Comparison of ENCODE assay signal across 23 cellular contexts in the genomic region with DNA sequence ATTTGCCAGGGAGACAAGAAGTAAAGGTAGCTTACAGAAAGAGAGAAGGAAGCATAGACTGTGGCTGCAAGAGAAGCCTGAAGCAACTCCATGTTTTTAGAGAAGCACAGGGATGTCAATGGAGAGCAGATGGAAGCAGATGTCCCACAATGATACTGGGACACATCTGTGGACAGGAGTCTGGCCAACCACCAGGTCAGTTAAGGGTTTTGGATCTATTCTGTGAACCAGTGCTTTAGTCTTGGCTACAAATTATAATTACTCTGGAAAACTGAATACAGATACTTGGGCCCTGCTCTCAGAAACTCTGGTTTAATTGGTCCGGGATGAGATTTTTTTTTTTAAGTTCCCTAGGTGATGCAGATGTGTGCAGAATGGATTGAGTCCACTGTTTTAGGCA.
DNase-seq lines count a peak whose midpoint lies in the region; ATAC-seq and TF ChIP-seq lines count a peak whose summit lies in the region.
"Had no signal": no experiment of that assay in that cellular context is flagged by ENCODE, and none has a peak within 500 bp of the region (broad histone marks: within the 10 kb centered on the region; RNA-seq: fewer than 3 reads in every experiment).

No MANE protein-coding gene starts in this region.

- H3K27me3 ChIP-seq in right cardiac atrium (ENCODE audit: control insufficient read depth, insufficient read depth) = no peaks in the 10 kb centered on the region
- H3K27me3 ChIP-seq in left ventricle myocardium inferior (ENCODE audit: low read depth) = no peaks in the 10 kb centered on the region
- no peaks in the 10 kb centered on the region for H3K27me3 ChIP-seq in heart left ventricle
- no peaks in the 10 kb centered on the region for H3K27me3 ChIP-seq in esophagus (ENCODE audit: control insufficient read depth in 1 of 2, insufficient read depth in 2 of 2, low read length in 2 of 2)
- H3K27me3 ChIP-seq: BE2C; BLaER1 treated with 17β-estradiol and CSF1 and Interleukin-3, amounts not matched to agents 10 nM and 100 nM had no signal

- peaks cover 6% of the 10 kb centered on the region for H3K9me3 Mint-ChIP-seq in glutamatergic neuron (ENCODE audit: unreplicated experiment)
- H3K9me3 Mint-ChIP-seq: CD4-positive, alpha-beta T cell had no signal

- H3K4me3 Mint-ChIP-seq in glutamatergic neuron (ENCODE audit: unreplicated experiment) = no peak overlapping the region
- H3K4me3 Mint-ChIP-seq: CD14-positive monocyte; CD4-positive, alpha-beta T cell; CD8-positive, alpha-beta memory T cell had no signal

- H3K27ac ChIP-seq in right cardiac atrium (ENCODE audit: low read length) (no peak overlapping the region), left ventricle myocardium inferior (replicated peaks) (no peak overlapping the region), heart left ventricle (no peak overlapping the region), esophagus (ENCODE audit: low read depth in 2 of 2, low read length in 1 of 2) (peak overlapping the region; percentile 36 to 76)
- H3K27ac ChIP-seq: 22Rv1; BLaER1 treated with 17β-estradiol and CSF1 and Interleukin-3, amounts not matched to agents 10 nM and 100 nM; GM23248 had no signal

- H3K9me3 ChIP-seq in right cardiac atrium (ENCODE audit: control insufficient read depth, low read length) (no peaks in the 10 kb centered on the region), left ventricle myocardium inferior (replicated peaks) (no peaks in the 10 kb centered on the region), heart left ventricle (no peaks in the 10 kb centered on the region), esophagus (ENCODE audit: control insufficient read depth in 2 of 2, insufficient read depth in 1 of 2, low read depth in 1 of 2, low read length in 1 of 2) (no peaks in the 10 kb centered on the region)
- H3K9me3 ChIP-seq: BE2C; BLaER1 treated with 17β-estradiol and CSF1 and Interleukin-3, amounts not matched to agents 10 nM and 100 nM had no signal

- ATAC-seq in Right ventricle myocardium inferior = peak; percentile 60
- ATAC-seq in right cardiac atrium = no peak
- no peak for ATAC-seq in heart left ventricle
- ATAC-seq in SK-N-SH treated with all-trans-retinoic acid at 6 μM for 48 hours = no peak
- ATAC-seq: GM12878 had no signal

- H3K4me1 ChIP-seq in right cardiac atrium (ENCODE audit: control insufficient read depth, insufficient read depth, low read length) (no peaks in the 10 kb centered on the region), left ventricle myocardium inferior (no peaks in the 10 kb centered on the region), heart left ventricle (no peaks in the 10 kb centered on the region), esophagus (ENCODE audit: control insufficient read depth in 2 of 2, insufficient read depth in 2 of 2, low read length in 1 of 2) (peaks cover 0 to 1% of the 10 kb centered on the region in 2 donors)
- H3K4me1 ChIP-seq: BLaER1 treated with 17β-estradiol and CSF1 and Interleukin-3, amounts not matched to agents 10 nM and 100 nM had no signal

- intact Hi-C loops in Right ventricle myocardium inferior (cut with DNase I) (no loop called here), right cardiac atrium (cut with DNase I) (no loop called here), left ventricle myocardium inferior (cut with micrococcal nuclease) (no loop called here), heart left ventricle (cut with DNase I) (no loop called here)

- H3K36me3 ChIP-seq in left ventricle myocardium inferior (no peaks in the 10 kb centered on the region), heart left ventricle (no peaks in the 10 kb centered on the region), esophagus (ENCODE audit: control insufficient read depth in 2 of 2, insufficient read depth in 2 of 2, low read length in 1 of 2) (no peaks in the 10 kb centered on the region)
- H3K36me3 ChIP-seq: BE2C; BLaER1 treated with 17β-estradiol and CSF1 and Interleukin-3, amounts not matched to agents 10 nM and 100 nM had no signal

- TF ChIP-seq CTCF in left ventricle myocardium inferior (IDR thresholded peaks at IDR 0.05; ENCODE audit: borderline replicate concordance) (no peak), heart left ventricle (IDR thresholded peaks at IDR 0.05) (no peak), glutamatergic neuron (IDR thresholded peaks at IDR 0.05; ENCODE audit: partially characterized antibody, unreplicated experiment) (no peak)

- H3K27ac Mint-ChIP-seq in glutamatergic neuron (ENCODE audit: unreplicated experiment) = peak overlapping the region; percentile 35
- H3K27ac Mint-ChIP-seq: CD14-positive monocyte; CD4-positive, alpha-beta T cell had no signal

- DNase-seq in Right ventricle myocardium inferior (ENCODE audit: missing footprints) = no peak
- DNase-seq in right cardiac atrium = no peak
- peak; percentile 16 for DNase-seq in left ventricle myocardium inferior
- no peak for DNase-seq in heart left ventricle
- DNase-seq in glutamatergic neuron = no peak
- DNase-seq in NCI-H526 (lab: John Stamatoyannopoulos, UW) = no peak
- DNase-seq: AML-193; BE2C; CD4-positive, alpha-beta T cell; CD8-positive, alpha-beta memory T cell; DMS 273 treated with DMSO at 0.1 percent for 48 hours; DMS79; EL; GDM1; GM23248; H7; HCEC 1CT had no signal

- peaks cover 3% of the 10 kb centered on the region for H3K27me3 Mint-ChIP-seq in glutamatergic neuron (ENCODE audit: unreplicated experiment)
- H3K27me3 Mint-ChIP-seq: CD4-positive, alpha-beta T cell; CD8-positive, alpha-beta memory T cell had no signal

- WGBS in right cardiac atrium = 72% methylated on average over 1 of the region's 1 CpG
- WGBS in heart left ventricle, 4 donors = 80 to 92% (median 87%) methylated on average over 1 of the region's 1 CpG
- 77 to 89% methylated on average over 1 of the region's 1 CpG for WGBS in esophagus, 2 donors

- H3K4me1 Mint-ChIP-seq in glutamatergic neuron (ENCODE audit: low read depth, unreplicated experiment) = peaks cover 20% of the 10 kb centered on the region
- H3K4me1 Mint-ChIP-seq: CD14-positive monocyte; CD8-positive, alpha-beta memory T cell had no signal

- H3K36me3 Mint-ChIP-seq in glutamatergic neuron (ENCODE audit: unreplicated experiment) = peaks cover 5% of the 10 kb centered on the region
- H3K36me3 Mint-ChIP-seq: CD14-positive monocyte; CD8-positive, alpha-beta memory T cell had no signal

- H3K4me3 ChIP-seq in right cardiac atrium (ENCODE audit: low read length) (no peak overlapping the region), left ventricle myocardium inferior (no peak overlapping the region), heart left ventricle (no peak overlapping the region), esophagus (ENCODE audit: low read depth in 1 of 2, low read length in 2 of 2) (no peak overlapping the region)
- H3K4me3 ChIP-seq: BLaER1 treated with 17β-estradiol and CSF1 and Interleukin-3, amounts not matched to agents 10 nM and 100 nM; GM12878; GM23248 had no signal

- no peak for TF ChIP-seq POLR2A in heart left ventricle (IDR thresholded peaks at IDR 0.05)

TF ChIP-seq in SK-N-SH treated with all-trans-retinoic acid at 6 μM for 48 hours, 23 proteins besides CTCF, POLR2A, EP300 and RAD21:
- TF ChIP-seq TCF4 (CRISPR knock-in tag; IDR thresholded peaks at IDR 0.05; ENCODE audit: borderline replicate concordance) (no peak), ESRRG (CRISPR knock-in tag; IDR thresholded peaks at IDR 0.05) (no peak), SNAI2 (CRISPR knock-in tag; IDR thresholded peaks at IDR 0.05) (no peak), TSHZ2 (CRISPR knock-in tag; IDR thresholded peaks at IDR 0.05) (no peak), OSR1 (CRISPR knock-in tag; IDR thresholded peaks at IDR 0.05) (no peak), ARNTL (CRISPR knock-in tag; IDR thresholded peaks at IDR 0.05; ENCODE audit: borderline replicate concordance, low read depth) (no peak), PPARA (CRISPR knock-in tag; IDR thresholded peaks at IDR 0.05; ENCODE audit: borderline replicate concordance) (no peak), RARB (CRISPR knock-in tag; IDR thresholded peaks at IDR 0.05) (no peak), ISL1 (CRISPR knock-in tag; IDR thresholded peaks at IDR 0.05) (no peak), GLIS3 (CRISPR knock-in tag; IDR thresholded peaks at IDR 0.05) (no peak), ZNF565 (CRISPR knock-in tag; conservative IDR thresholded peaks at IDR 0.05; ENCODE audit: low read depth) (no peak), CSDC2 (CRISPR knock-in tag; IDR thresholded peaks at IDR 0.05) (no peak)
TF ChIP-seq in SK-N-SH treated with all-trans-retinoic acid at 6 μM for 48 hours: peak in this region for 0.

Comparison
In these comparisons a context has a peak if more than half of its experiments do, and no peak if none do; other contexts are left out.
1. H3K27ac ChIP-seq: peak in esophagus (2 of 2); none in right cardiac atrium (single experiment), left ventricle myocardium inferior (single experiment) and heart left ventricle (0 of 12).